Comparison of ENCODE assay signal across 1 cellular context in the genomic region with DNA sequence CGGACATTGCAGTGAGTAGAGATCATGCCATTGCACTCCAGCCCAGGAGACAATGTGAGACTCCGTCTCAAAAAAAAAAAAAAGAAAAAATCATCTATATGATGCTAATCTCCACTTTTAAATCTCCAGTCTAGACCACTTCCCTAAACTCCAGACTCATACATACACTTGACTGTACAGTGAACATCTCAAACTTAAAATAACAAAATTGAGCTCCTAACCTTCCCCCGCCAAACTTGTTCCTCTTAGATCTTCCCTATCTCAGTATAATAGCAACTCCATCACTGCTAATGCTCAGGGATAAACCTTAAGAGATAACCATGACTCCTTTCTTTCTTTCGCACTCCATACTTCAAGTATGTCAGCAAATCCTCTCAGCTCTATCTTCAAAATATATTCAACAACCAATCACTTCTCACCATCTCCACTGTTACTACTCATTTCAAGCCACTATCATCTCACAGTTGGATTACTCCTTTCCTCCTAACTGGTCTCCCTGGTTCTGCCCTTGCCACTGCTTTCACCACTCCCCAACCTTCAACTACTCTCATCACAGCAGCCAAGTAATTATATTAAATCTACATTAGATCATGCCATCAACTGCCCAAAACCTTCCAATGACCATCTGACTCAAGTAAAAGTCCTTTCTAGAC.
TF ChIP-seq lines count a peak whose summit lies in the region.

No MANE protein-coding gene starts in this region.

TF ChIP-seq in GM23338, 12 proteins besides CTCF, POLR2A, EP300 and RAD21 (continued from another document):
- TF ChIP-seq ZNF462 (CRISPR knock-in tag; IDR thresholded peaks at IDR 0.05): no peak
- no peak for TF ChIP-seq EZH2 (IDR thresholded peaks at IDR 0.05; ENCODE audit: low read depth, unreplicated experiment)
